In genomic region chr17:77508047-77508715, GRCh38 we compare ENCODE assay signal across 20 cellular contexts.
DNase-seq lines count a peak whose midpoint lies in the region; FAIRE-seq and TF ChIP-seq lines count a peak whose summit lies in the region.
"Had no signal": no experiment of that assay in that cellular context is flagged by ENCODE, and none has a peak within 500 bp of the region (broad histone marks: within the 10 kb centered on the region; RNA-seq: fewer than 3 reads in every experiment).

No MANE protein-coding gene starts in this region.

- no peak overlapping the region for H2BK5ac ChIP-seq in neuronal stem cell (ENCODE audit: low read length)

- TF ChIP-seq CTCF in CD14-positive monocyte (IDR thresholded peaks at IDR 0.05), result no peak
- TF ChIP-seq CTCF in chondrocyte (IDR thresholded peaks at IDR 0.05), result no peak
- TF ChIP-seq CTCF in nephron progenitor cell (IDR thresholded peaks at IDR 0.05), result no peak

- H3K4ac ChIP-seq in neuronal stem cell (ENCODE audit: low read length), result no peak overlapping the region

- peaks cover 0 to 14% (median 11%) of the 10 kb centered on the region in 3 donors for H3K27me3 Mint-ChIP-seq in CD14-positive monocyte (ENCODE audit: low read depth in 3 of 3)
- no peaks in the 10 kb centered on the region for H3K27me3 Mint-ChIP-seq in chondrocyte (ENCODE audit: low read depth)
- peaks cover 11% of the 10 kb centered on the region for H3K27me3 Mint-ChIP-seq in nephron progenitor cell (ENCODE audit: low read depth, poor library complexity)
- H3K27me3 Mint-ChIP-seq: activated B cell treated with CpG ODN at 0.5 μM for 24 hours; naive thymus-derived CD4-positive, alpha-beta T cell had no signal

- H3K36me3 Mint-ChIP-seq in CD14-positive monocyte (no peaks in the 10 kb centered on the region), chondrocyte (ENCODE audit: low read depth) (no peaks in the 10 kb centered on the region), nephron progenitor cell (ENCODE audit: low read depth) (peaks cover 8% of the 10 kb centered on the region)

- peak overlapping the region; percentile 78 for H3K9ac ChIP-seq in neuronal stem cell (ENCODE audit: low read depth, low read length, poor library complexity)

- no peaks in the 10 kb centered on the region for H3K79me1 ChIP-seq in neuronal stem cell (ENCODE audit: low read depth, low read length)

- no peaks in the 10 kb centered on the region for H3K27me3 ChIP-seq in neuronal stem cell (ENCODE audit: control insufficient read depth in 3 of 3, insufficient read depth in 3 of 3, low read depth in 1 of 3, low read length in 3 of 3)
- H3K27me3 ChIP-seq: tibial artery had no signal

- no peak overlapping the region for H3K4me3 ChIP-seq in neuronal stem cell (ENCODE audit: low read length in 2 of 2)
- H3K4me3 ChIP-seq: HAP-1, SK-N-MC, tibial artery had no signal

- H4K8ac ChIP-seq in neuronal stem cell (ENCODE audit: low read depth, low read length), result no peak overlapping the region

- WGBS in neuronal stem cell (ENCODE audit: extremely low coverage in 2 of 2, insufficient read length in 2 of 2, insufficient replicate concordance in 1 of 2), 2 donors, result no CpG with 5 or more reads among the region's 6 CpGs

- peaks cover 0 to 14% (median 12%) of the 10 kb centered on the region in 7 donors for H3K9me3 Mint-ChIP-seq in CD14-positive monocyte
- peaks cover 12% of the 10 kb centered on the region for H3K9me3 Mint-ChIP-seq in chondrocyte (ENCODE audit: low read depth)
- H3K9me3 Mint-ChIP-seq in nephron progenitor cell, result peaks cover 24% of the 10 kb centered on the region

- H3K4me3 Mint-ChIP-seq in CD14-positive monocyte (no peak overlapping the region), chondrocyte (ENCODE audit: unreplicated experiment) (no peak overlapping the region), nephron progenitor cell (no peak overlapping the region)
- H3K4me3 Mint-ChIP-seq: activated B cell treated with CpG ODN at 0.5 μM for 24 hours; naive thymus-derived CD4-positive, alpha-beta T cell had no signal

- peak overlapping the region; percentile 75 for H3K18ac ChIP-seq in neuronal stem cell (ENCODE audit: low read length)

- peak overlapping the region; percentile 50 for H3K23ac ChIP-seq in neuronal stem cell (ENCODE audit: low read depth, low read length, poor library complexity)

- no peaks in the 10 kb centered on the region for H3K4me1 ChIP-seq in neuronal stem cell (ENCODE audit: control insufficient read depth in 2 of 2, insufficient read depth in 1 of 2, low read depth in 1 of 2, low read length in 2 of 2)
- H3K4me1 ChIP-seq: HAP-1, tibial artery had no signal

- peak; percentile 18; the same call in 1 of the 2 replicates for TF ChIP-seq POLR2A in H54 (IDR thresholded peaks at IDR 0.05; ENCODE audit: low read depth, low read length)

- no peak overlapping the region for H3K4me2 ChIP-seq in neuronal stem cell (ENCODE audit: insufficient read depth, low read length, poor library complexity, severe bottlenecking)

- no peak overlapping the region for H3K27ac ChIP-seq in neuronal stem cell (replicated peaks; ENCODE audit: low read length)
- H3K27ac ChIP-seq: SK-N-MC, tibial artery had no signal

- H3K36me3 ChIP-seq in neuronal stem cell (replicated peaks in 1 of 2; ENCODE audit: control insufficient read depth in 2 of 2, insufficient read depth in 2 of 2, low read length in 2 of 2), result no peaks in the 10 kb centered on the region
- H3K36me3 ChIP-seq: HAP-1 had no signal

- intact Hi-C loops in CD14-positive monocyte (cut with micrococcal nuclease), result no loop called here

- no peak overlapping the region for H3K27ac Mint-ChIP-seq in CD14-positive monocyte
- no peak overlapping the region for H3K27ac Mint-ChIP-seq in chondrocyte (ENCODE audit: unreplicated experiment)
- no peak overlapping the region for H3K27ac Mint-ChIP-seq in nephron progenitor cell
- H3K27ac Mint-ChIP-seq: activated B cell treated with CpG ODN at 0.5 μM for 24 hours; naive thymus-derived CD4-positive, alpha-beta T cell had no signal

- no peak overlapping the region for H2BK12ac ChIP-seq in neuronal stem cell (ENCODE audit: low read length)

- H3K4me1 Mint-ChIP-seq in CD14-positive monocyte (peaks cover 2% of the 10 kb centered on the region), chondrocyte (ENCODE audit: low read depth) (no peaks in the 10 kb centered on the region), nephron progenitor cell (peaks cover 15% of the 10 kb centered on the region)
- H3K4me1 Mint-ChIP-seq: activated B cell treated with CpG ODN at 0.5 μM for 24 hours had no signal

- no peak overlapping the region for H3K14ac ChIP-seq in neuronal stem cell (ENCODE audit: low read length)

- no peak overlapping the region for H2BK15ac ChIP-seq in neuronal stem cell (ENCODE audit: low read length)

- peak overlapping the region; percentile 42 for H2AK5ac ChIP-seq in neuronal stem cell (ENCODE audit: low read depth, low read length)

- no peak overlapping the region for H2AFZ ChIP-seq in neuronal stem cell (ENCODE audit: low read length)

- H2BK120ac ChIP-seq in neuronal stem cell (ENCODE audit: low read depth, low read length), result no peak overlapping the region

- peak; percentile 38 for DNase-seq in CD14-positive monocyte (ENCODE audit: low spot score)
- no peak for DNase-seq in H54 (ENCODE audit: insufficient read length, low spot score)
- peak; percentile 28 for DNase-seq in chondrocyte (ENCODE audit: low spot score)
- DNase-seq in neuronal stem cell (ENCODE audit: low spot score), result no peak
- no peak for DNase-seq in nephron progenitor cell
- no peak for DNase-seq in GM19239 (ENCODE audit: insufficient read length, low spot score)
- DNase-seq in hypothalamus (lab: John Stamatoyannopoulos, UW), result no peak
- DNase-seq: activated B cell treated with CpG ODN at 0.5 μM for 24 hours; activated CD4-positive, alpha-beta T cell treated with anti-CD3 and anti-CD28 coated beads, Interleukin-2, amount 50 U/mL, for 48 hours; Kasumi-1; naive thymus-derived CD4-positive, alpha-beta T cell; NCI-H1105; NCI-H2029 treated with DMSO at 0.1 percent for 48 hours; NCI-H446; NK-92 treated with Interleukin-12 subunit alpha and Interleukin-12 subunit beta, amount 100 ng/mL, for 24 hours; stimulated activated naive CD4-positive, alpha-beta T cell treated with Interleukin-2 at 50 U/mL for 16 hours; T-helper 2 cell had no signal

- no peak for FAIRE-seq in H54 (lab: Jason Lieb, UNC)
- no peak for FAIRE-seq in GM19239 (lab: Jason Lieb, UNC)

- peaks cover 5 to 6% of the 10 kb centered on the region in 2 donors for H3K9me3 ChIP-seq in neuronal stem cell (replicated peaks in 1 of 2; ENCODE audit: control insufficient read depth in 2 of 2, insufficient read depth in 1 of 2, low read depth in 1 of 2, low read length in 2 of 2)

- H4K91ac ChIP-seq in neuronal stem cell (ENCODE audit: low read depth, low read length, poor library complexity), result no peak overlapping the region

Comparison
In these comparisons a context has a peak if more than half of its experiments do, and no peak if none do; other contexts are left out.
1. DNase-seq: peak in CD14-positive monocyte (single experiment) and chondrocyte (single experiment); none in H54 (single experiment), neuronal stem cell (single experiment), nephron progenitor cell (single experiment), GM19239 (single experiment) and hypothalamus (0 of 51).